9 cellular contexts compared by ENCODE assay signal in the genomic region with DNA sequence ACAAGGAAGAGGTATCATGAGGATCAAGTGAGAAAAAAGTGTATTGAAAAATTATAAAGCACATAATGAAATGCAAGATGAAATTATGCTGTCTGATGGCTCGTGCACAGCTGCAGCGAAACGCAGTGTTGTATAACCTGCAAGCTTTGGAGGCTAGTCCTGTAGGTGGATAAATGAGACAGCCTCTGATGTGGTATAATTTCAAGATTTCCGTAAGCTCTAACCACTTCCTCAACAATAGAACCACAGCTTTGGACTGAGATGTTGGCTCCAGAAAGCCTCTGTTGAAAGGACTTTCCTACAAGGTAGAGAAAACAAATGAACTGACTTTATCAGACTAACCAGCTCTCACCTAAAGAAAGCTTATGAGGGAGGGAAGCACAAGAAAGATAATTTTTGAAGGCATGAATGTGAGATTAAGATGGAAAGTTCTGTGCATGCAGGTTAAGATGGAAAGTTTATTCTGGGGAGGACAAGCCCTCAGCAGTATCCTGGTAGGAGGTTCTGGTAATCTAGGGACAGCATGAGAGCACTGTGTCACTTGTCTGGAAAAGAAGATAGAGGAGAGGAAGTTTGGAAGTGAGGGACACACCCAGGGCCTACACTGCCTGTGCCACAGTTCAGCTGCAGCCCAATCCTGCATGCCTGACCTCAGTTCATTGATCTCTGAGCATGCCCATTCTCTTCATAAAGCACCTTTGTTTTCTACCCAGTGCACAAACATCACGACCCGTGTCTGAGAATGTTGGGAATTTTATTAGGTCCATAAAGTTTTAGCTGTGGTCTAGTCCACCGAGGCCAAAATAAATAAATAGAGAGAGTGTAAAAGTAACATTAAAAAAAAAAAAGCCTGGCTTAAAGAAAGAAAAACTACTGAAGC.
DNase-seq lines count a peak whose midpoint lies in the region; ATAC-seq and TF ChIP-seq lines count a peak whose summit lies in the region.
"Had no signal": no experiment of that assay in that cellular context is flagged by ENCODE, and none has a peak within 500 bp of the region (broad histone marks: within the 10 kb centered on the region; RNA-seq: fewer than 3 reads in every experiment).

No MANE protein-coding gene starts in this region.

- H3K4me1 ChIP-seq in PC-3 (ENCODE audit: insufficient read depth, low read length) = no peaks in the 10 kb centered on the region
- H3K4me1 ChIP-seq: breast epithelium had no signal

- TF ChIP-seq CTCF in GM12865 (IDR thresholded peaks at IDR 0.05; ENCODE audit: insufficient read depth, low read depth, low read length, missing control alignments) (no peak), PC-3 (conservative IDR thresholded peaks at IDR 0.05; ENCODE audit: low read depth, low read length) (no peak)

- no peaks in the 10 kb centered on the region; the same call in 1 of the 2 replicates for H3K9me3 ChIP-seq in PC-3 (ENCODE audit: low read length)

- no peaks in the 10 kb centered on the region for H3K27me3 ChIP-seq in PC-3 (ENCODE audit: low read length)
- H3K27me3 ChIP-seq: breast epithelium had no signal

- H3K79me2 ChIP-seq in PC-3 (ENCODE audit: low read length) = no peaks in the 10 kb centered on the region

- no peak overlapping the region for H3K4me2 ChIP-seq in PC-3 (ENCODE audit: low read length)

- no peak overlapping the region for H3K27ac ChIP-seq in PC-3 (ENCODE audit: low read length)
- H3K27ac ChIP-seq: breast epithelium had no signal

- no peak overlapping the region for H3K4me3 ChIP-seq in GM12865 (ENCODE audit: low read depth, low read length)
- no peak overlapping the region for H3K4me3 ChIP-seq in PC-3 (ENCODE audit: low read length)
- H3K4me3 ChIP-seq: breast epithelium had no signal

- H3K9ac ChIP-seq in PC-3 (ENCODE audit: low read length) = no peak overlapping the region

- peak; percentile 29 for DNase-seq in GM12865 (ENCODE audit: low read depth)
- no peak for DNase-seq in HEK293T (ENCODE audit: extremely low spot score)
- peak; percentile 7 for DNase-seq in PC-3
- DNase-seq in glomerular visceral epithelial cell (ENCODE audit: extremely low spot score) = peak; percentile 59
- DNase-seq in GM19238 (ENCODE audit: insufficient read length, low spot score) = no peak
- DNase-seq in germinal center (ENCODE audit: low spot score) = no peak

- no peaks in the 10 kb centered on the region for H3K9me2 ChIP-seq in PC-3 (replicated peaks; ENCODE audit: low read length)

- H3F3A ChIP-seq in PC-3 (ENCODE audit: low read length, unreplicated experiment) = no peaks in the 10 kb centered on the region

- BruUV-seq in PC-3 (replicated peaks; lab: Mats Ljungman, UMichigan) = no TSS peak

- ATAC-seq in PC-3 (no peak; the same call in 1 of the 2 replicates), HG03045 (IDR thresholded peaks at IDR 0.05; ENCODE audit: unreplicated experiment) (no peak), GM21619 (IDR thresholded peaks at IDR 0.05; ENCODE audit: unreplicated experiment) (no peak)

- H3K36me3 ChIP-seq in PC-3 (ENCODE audit: low read depth, low read length) = no peaks in the 10 kb centered on the region
- H3K36me3 ChIP-seq: breast epithelium had no signal

- H4K20me1 ChIP-seq in PC-3 (ENCODE audit: low read length) = no peaks in the 10 kb centered on the region

- CTCF ChIA-PET in HEK293T (lab: Yijun Ruan, JAX) = interaction anchor here (0.5 kb wide), 2 partner anchors 33 to 170 kb away, joined by 3 read pairs; no protein-coding TSS in a partner anchor
- CTCF ChIA-PET in PC-3 (lab: Charles Lee) = no interaction called here

- POLR2A ChIA-PET in HEK293T (lab: Yijun Ruan, JAX) = no interaction called here
- POLR2A ChIA-PET in PC-3 (lab: Charles Lee; ENCODE audit: unreplicated experiment) = no interaction called here

- no peak overlapping the region for H2AFZ ChIP-seq in PC-3 (ENCODE audit: low read length)

- intact Hi-C loops in PC-3 (cut with micrococcal nuclease) = no loop called here

TF ChIP-seq in HEK293T, 16 proteins besides CTCF, POLR2A, EP300 and RAD21:
- TF ChIP-seq ZNF384 (IDR thresholded peaks at IDR 0.05) (peak; percentile 58; the same call in 1 of the 2 replicates), SUZ12 (IDR thresholded peaks at IDR 0.05) (no peak)

Comparison
In these comparisons a context has a peak if more than half of its experiments do, and no peak if none do; other contexts are left out.
1. DNase-seq: peak in GM12865 (single experiment), PC-3 (single experiment) and glomerular visceral epithelial cell (single experiment); none in HEK293T (single experiment), GM19238 (single experiment) and germinal center (single experiment).